ENCODE assay signal across 28 cellular contexts in the genomic region with DNA sequence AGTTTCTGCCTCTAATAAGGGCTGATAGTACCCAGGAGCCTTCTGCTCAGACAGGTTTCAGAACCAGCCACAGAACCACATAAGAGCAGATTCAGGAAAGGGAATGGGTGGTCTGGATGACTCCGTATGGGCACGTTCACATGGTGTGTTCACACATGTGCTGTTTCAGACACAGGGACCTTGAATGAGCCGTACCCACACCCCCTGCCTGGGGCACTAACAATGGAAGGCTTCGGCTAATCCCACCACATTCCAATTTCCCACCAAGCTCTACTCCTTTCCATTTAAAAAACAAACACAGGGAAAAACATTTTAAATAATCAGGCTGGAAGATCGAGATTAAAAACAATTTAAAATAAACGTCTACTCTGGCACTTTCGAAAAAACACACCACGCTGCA.
"Had no signal": no experiment of that assay in that cellular context is flagged by ENCODE, and none has a peak within 500 bp of the region (broad histone marks: within the 10 kb centered on the region; RNA-seq: fewer than 3 reads in every experiment).

No MANE protein-coding gene starts in this region.

- H3K36me3 ChIP-seq: gastrocnemius medialis, prostate gland, right atrium auricular region, suprapubic skin, transverse colon, vagina had no signal

- H3K27me3 ChIP-seq: right atrium auricular region, suprapubic skin, transverse colon, vagina had no signal

- H3K4me1 Mint-ChIP-seq: memory B cell; mesothelial cell of epicardium; naive B cell; stimulated activated naive CD8-positive, alpha-beta T cell treated with anti-CD3 and anti-CD28 coated beads, Interleukin-15, amount 100 ng/mL, for 72 hours had no signal

- H3K36me3 Mint-ChIP-seq: memory B cell; mesothelial cell of epicardium; naive B cell; natural killer cell treated with Interleukin-12 subunit alpha and Interleukin-12 subunit beta and Interleukin-15 and Interleukin-18, amount 100 ng/mL, for 72 hours had no signal

- H3K9me3 ChIP-seq: gastrocnemius medialis, mucosa of descending colon, prostate gland, right atrium auricular region, suprapubic skin, transverse colon, vagina had no signal

- H3K4me1 ChIP-seq: gastrocnemius medialis, prostate gland, right atrium auricular region, suprapubic skin, transverse colon, vagina had no signal

- H3K4me3 ChIP-seq: gastrocnemius medialis, lung, mucosa of descending colon, prostate gland, right atrium auricular region, smooth muscle cell, suprapubic skin, transverse colon, vagina had no signal

- H3K27ac Mint-ChIP-seq: memory B cell; mesothelial cell of epicardium; naive B cell; natural killer cell treated with Interleukin-12 subunit alpha and Interleukin-12 subunit beta and Interleukin-15 and Interleukin-18, amount 100 ng/mL, for 72 hours; stimulated activated naive CD8-positive, alpha-beta T cell treated with anti-CD3 and anti-CD28 coated beads, Interleukin-15, amount 100 ng/mL, for 72 hours had no signal

- DNase-seq: cortex of kidney; effector CD4-positive, alpha-beta T cell; foreskin fibroblast; gastrocnemius medialis; head of caudate nucleus; kidney; mucosa of descending colon; naive B cell; nucleus accumbens; stimulated activated CD4-positive, alpha-beta T cell treated with anti-CD3 and anti-CD28 coated beads, Interleukin-12 subunit alpha, Interleukin-12 subunit beta, amount 100 ng/mL, for 4 hours; stimulated activated CD4-positive, alpha-beta T cell treated with anti-CD3 and anti-CD28 coated beads, Interleukin-1b, Interleukin-23, amount 100 ng/mL, for 48 hours; stimulated activated CD4-positive, alpha-beta T cell treated with anti-CD3 and anti-CD28 coated beads, Interleukin-4, amount 100 ng/mL, for 1 hour; stimulated activated CD8-positive, alpha-beta memory T cell treated with anti-CD3 and anti-CD28 coated beads, Interleukin-4, amount 100 ng/mL, for 48 hours; stimulated activated naive CD4-positive, alpha-beta T cell; stimulated activated naive CD8-positive, alpha-beta T cell treated with anti-CD3 and anti-CD28 coated beads, Interleukin-15, amount 100 ng/mL, for 72 hours; transverse colon had no signal

- ATAC-seq: gastrocnemius medialis; left lobe of liver; mucosa of descending colon; natural killer cell treated with Interleukin-12 subunit alpha and Interleukin-12 subunit beta and Interleukin-15 and Interleukin-18, amount 100 ng/mL, for 72 hours; sciatic nerve; stimulated activated naive CD8-positive, alpha-beta T cell treated with anti-CD3 and anti-CD28 coated beads, Interleukin-15, amount 100 ng/mL, for 72 hours had no signal

- H3K4me2 ChIP-seq: smooth muscle cell had no signal

- H3K27ac ChIP-seq: gastrocnemius medialis, prostate gland, right atrium auricular region, suprapubic skin, transverse colon, vagina had no signal

- H3K4me3 Mint-ChIP-seq: memory B cell; mesothelial cell of epicardium; natural killer cell treated with Interleukin-12 subunit alpha and Interleukin-12 subunit beta and Interleukin-15 and Interleukin-18, amount 100 ng/mL, for 72 hours; neural crest cell; stimulated activated naive CD8-positive, alpha-beta T cell treated with anti-CD3 and anti-CD28 coated beads, Interleukin-15, amount 100 ng/mL, for 72 hours had no signal

- H3K9me3 Mint-ChIP-seq: memory B cell; mesothelial cell of epicardium; naive B cell; natural killer cell treated with Interleukin-12 subunit alpha and Interleukin-12 subunit beta and Interleukin-15 and Interleukin-18, amount 100 ng/mL, for 72 hours; neural crest cell; stimulated activated naive CD8-positive, alpha-beta T cell treated with anti-CD3 and anti-CD28 coated beads, Interleukin-15, amount 100 ng/mL, for 72 hours had no signal
